ENCODE assay signal across 34 cellular contexts in the genomic region with DNA sequence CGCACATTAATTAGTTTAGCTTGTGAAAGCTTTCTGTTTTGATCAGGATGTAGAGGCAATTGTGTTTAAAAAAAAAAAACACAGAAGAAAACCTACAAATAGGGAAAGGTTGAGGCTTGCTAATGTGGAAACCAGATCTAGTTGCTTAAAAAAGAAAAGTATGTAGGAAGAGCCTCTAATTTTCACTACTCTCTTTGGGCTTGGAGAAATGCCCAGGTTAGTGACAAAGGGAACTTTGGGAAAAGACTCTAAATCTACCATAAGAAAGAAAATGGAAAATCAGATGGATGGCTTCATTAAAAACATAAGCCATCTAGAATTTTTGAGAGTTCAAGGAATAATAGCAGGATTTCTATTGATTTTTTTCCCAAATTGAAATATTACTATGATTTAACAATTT. TPM values are rescaled to one million over a fixed set of nuclear protein-coding genes. Genes with fewer than 3 reads are reported as not detected.
"Had no signal": no experiment of that assay in that cellular context is flagged by ENCODE, and none has a peak within 500 bp of the region (broad histone marks: within the 10 kb centered on the region; RNA-seq: fewer than 3 reads in every experiment).

No MANE protein-coding gene starts in this region.

- H3K27me3 ChIP-seq: brain microvascular endothelial cell, MG63 had no signal

- H3K36me3 ChIP-seq: brain microvascular endothelial cell, MG63 had no signal

- H3K9me3 ChIP-seq: MG63 had no signal

- DNase-seq: activated CD4-positive, alpha-beta T cell treated with anti-CD3 and anti-CD28 coated beads, Interleukin-2, amount 10 ng/mL, durations not matched to agents 24 days and 14 days; activated CD4-positive, alpha-beta T cell treated with anti-CD3 and anti-CD28 coated beads, Interleukin-2, amount 50 U/mL, for 4 hours; activated CD8-positive, alpha-beta T cell treated with anti-CD3 and anti-CD28 coated beads for 36 hours; activated effector memory CD4-positive, alpha-beta T cell treated with anti-CD3 and anti-CD28 coated beads, Interleukin-2, amount 50 U/mL, for 16 hours; activated naive CD4-positive, alpha-beta T cell; activated naive CD4-positive, alpha-beta T cell treated with anti-CD3 and anti-CD28 coated beads, Interleukin-2, amount 50 U/mL, for 16 hours; activated naive CD8-positive, alpha-beta T cell treated with anti-CD3 and anti-CD28 coated beads for 36 hours; activated T-cell treated with anti-CD3 and anti-CD28 coated beads, Interleukin-2, amount 50 U/mL, for 1 hour; activated T-cell treated with anti-CD3 and anti-CD28 coated beads, Interleukin-2, amount 50 U/mL, for 72 hours; amniotic stem cell; aorta; brain microvascular endothelial cell; central memory CD4-positive, alpha-beta T cell; Kasumi-1; KG1; MG63; NCI-H1048; NCI-H1417; NCI-H146; NCI-H187; NCI-H2081; NCI-H2227 treated with DMSO at 0.1 percent for 48 hours; NCI-H446; NCI-H510A treated with DMSO at 0.1 percent for 48 hours; NCI-H69; RPMI8226; SIG-M5; SW 1271; T-helper 1 cell; T-helper 2 cell; T-helper 9 cell had no signal

- H3K4me3 ChIP-seq: MG63 had no signal

- H3K27ac ChIP-seq: brain microvascular endothelial cell had no signal

RNA-seq across cellular contexts. Expression of gene SLC38A11, which starts 47.3 kb away (rescaled TPM):
- total RNA-seq: activated CD4-positive, alpha-beta T cell treated with anti-CD3 and anti-CD28 coated beads, Interleukin-2, amount 10 ng/mL, durations not matched to agents 24 days and 14 days; activated CD8-positive, alpha-beta memory T cell treated with anti-CD3 and anti-CD28 coated beads for 36 hours; activated CD8-positive, alpha-beta T cell treated with anti-CD3 and anti-CD28 coated beads for 36 hours; activated naive CD8-positive, alpha-beta T cell treated with anti-CD3 and anti-CD28 coated beads for 36 hours; activated T-cell treated with anti-CD3 and anti-CD28 coated beads, Interleukin-2, amount 50 U/mL, for 72 hours; activated T-helper 17 cell treated with anti-CD3 and anti-CD28 coated beads, Interleukin-2, amount 50 U/mL, for 72 hours; SK-MEL-5 had no signal
